22 cellular contexts compared by ENCODE assay signal in genomic region chrX:114964374-114964773, GRCh38. TPM values are rescaled to one million over a fixed set of nuclear protein-coding genes. Genes with fewer than 3 reads are reported as not detected.
"Had no signal": no experiment of that assay in that cellular context is flagged by ENCODE, and none has a peak within 500 bp of the region (broad histone marks: within the 10 kb centered on the region; RNA-seq: fewer than 3 reads in every experiment).

No MANE protein-coding gene starts in this region.

- H3K4me1 Mint-ChIP-seq: activated naive CD4-positive, alpha-beta T cell treated with anti-CD3 and anti-CD28 coated beads, Interleukin-2, amount 50 U/mL, for 24 hours; brain had no signal

- H3K9me3 Mint-ChIP-seq: activated naive CD4-positive, alpha-beta T cell treated with anti-CD3 and anti-CD28 coated beads, Interleukin-2, amount 50 U/mL, for 24 hours; brain had no signal

- H3K27ac Mint-ChIP-seq: activated CD8-positive, alpha-beta T cell treated with anti-CD3 and anti-CD28 coated beads, Interleukin-2, amount 10 ng/mL, durations not matched to agents 7 days and 5 days; activated naive CD4-positive, alpha-beta T cell treated with anti-CD3 and anti-CD28 coated beads, Interleukin-2, amount 50 U/mL, for 24 hours; brain had no signal

- H3K27ac ChIP-seq: Peyer's patch, RWPE1, SJCRH30 had no signal

- DNase-seq: activated CD4-positive, alpha-beta T cell treated with anti-CD3 and anti-CD28 coated beads for 4 hours; activated CD8-positive, alpha-beta memory T cell treated with anti-CD3 and anti-CD28 coated beads, Interleukin-2, amount 50 U/mL, for 48 hours; activated CD8-positive, alpha-beta T cell treated with anti-CD3 and anti-CD28 coated beads, Interleukin-2, amount 10 ng/mL, durations not matched to agents 7 days and 5 days; activated T-cell treated with anti-CD3 and anti-CD28 coated beads, Interleukin-2, amount 50 U/mL, for 1 hour; MG63; MV-4-11; NCI-H1092 treated with DMSO at 0.1 percent for 48 hours; NCI-H1436; NCI-H1694 treated with DMSO at 0.1 percent for 48 hours; NCI-H2081; NCI-H446; NCI-H524; Peyer's patch; Right ventricle myocardium superior; SJCRH30; SK-N-SH; T-helper 1 cell had no signal

- H3K4me3 ChIP-seq: MG63, Peyer's patch, SJCRH30 had no signal

- H3K27me3 ChIP-seq: MG63, Peyer's patch, SJCRH30 had no signal

- H3K36me3 Mint-ChIP-seq: activated naive CD4-positive, alpha-beta T cell treated with anti-CD3 and anti-CD28 coated beads, Interleukin-2, amount 50 U/mL, for 24 hours; brain had no signal

- H3K4me3 Mint-ChIP-seq: activated CD8-positive, alpha-beta T cell treated with anti-CD3 and anti-CD28 coated beads, Interleukin-2, amount 10 ng/mL, durations not matched to agents 7 days and 5 days; activated naive CD4-positive, alpha-beta T cell treated with anti-CD3 and anti-CD28 coated beads, Interleukin-2, amount 50 U/mL, for 24 hours; brain had no signal

- H3K27me3 Mint-ChIP-seq: activated naive CD4-positive, alpha-beta T cell treated with anti-CD3 and anti-CD28 coated beads, Interleukin-2, amount 50 U/mL, for 24 hours had no signal

RNA-seq across cellular contexts. Expression of gene IL13RA2, which starts 53.0 kb away (rescaled TPM):
- total RNA-seq: activated CD8-positive, alpha-beta T cell treated with anti-CD3 and anti-CD28 coated beads, Interleukin-2, amount 10 ng/mL, durations not matched to agents 7 days and 5 days; astrocyte; Peyer's patch; Right ventricle myocardium superior; SJCRH30; T-helper 2 cell treated with Interferon-gamma antibody and Interleukin-4, amounts not matched to agents 100 ng/mL and 5 ng/mL, for 36 hours had no signal
